23 cellular contexts compared by ENCODE assay signal in the genomic region with DNA sequence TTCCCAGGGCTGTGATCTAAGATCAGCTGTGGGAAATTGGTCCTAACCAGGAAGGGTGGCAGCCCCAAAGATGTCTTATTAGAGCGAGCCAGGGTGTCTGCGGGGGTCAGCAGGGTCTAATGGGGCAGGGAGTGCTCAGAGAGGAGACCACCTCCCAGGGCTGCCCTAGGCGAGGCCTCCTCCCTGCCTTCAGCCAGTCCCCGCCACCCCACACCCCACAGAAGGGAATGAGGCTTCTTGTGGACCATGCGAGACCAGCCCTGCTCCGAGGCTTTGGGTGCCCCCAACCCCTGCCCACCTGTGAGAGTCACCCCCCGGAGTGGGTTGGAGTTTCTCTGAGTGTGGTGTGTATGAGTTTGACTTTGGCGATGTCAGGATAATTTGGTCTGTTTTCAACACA. TPM values are rescaled to one million over a fixed set of nuclear protein-coding genes. Genes with fewer than 3 reads are reported as not detected.
DNase-seq lines count a peak whose midpoint lies in the region; ATAC-seq and TF ChIP-seq lines count a peak whose summit lies in the region.
"Had no signal": no experiment of that assay in that cellular context is flagged by ENCODE, and none has a peak within 500 bp of the region (broad histone marks: within the 10 kb centered on the region; RNA-seq: fewer than 3 reads in every experiment).

No MANE protein-coding gene starts in this region.

- H3K27ac Mint-ChIP-seq in natural killer cell: no peak overlapping the region
- H3K27ac Mint-ChIP-seq: activated CD8-positive, alpha-beta T cell treated with anti-CD3 and anti-CD28 coated beads, Interleukin-2, amount 10 ng/mL, durations not matched to agents 7 days and 5 days; effector memory CD8-positive, alpha-beta T cell had no signal

- no peaks in the 10 kb centered on the region for H3K27me3 Mint-ChIP-seq in natural killer cell (ENCODE audit: low read depth in 2 of 2)
- H3K27me3 Mint-ChIP-seq: activated naive CD8-positive, alpha-beta T cell; effector memory CD8-positive, alpha-beta T cell had no signal

- H3K9me3 Mint-ChIP-seq in natural killer cell: no peaks in the 10 kb centered on the region
- H3K9me3 Mint-ChIP-seq: effector memory CD8-positive, alpha-beta T cell; WTC11 had no signal

- H3K9me3 ChIP-seq in heart left ventricle: no peaks in the 10 kb centered on the region
- no peaks in the 10 kb centered on the region for H3K9me3 ChIP-seq in heart right ventricle
- no peaks in the 10 kb centered on the region for H3K9me3 ChIP-seq in sigmoid colon
- H3K9me3 ChIP-seq: A549 had no signal

- TF ChIP-seq CTCF in heart left ventricle (IDR thresholded peaks at IDR 0.05): no peak
- no peak for TF ChIP-seq CTCF in heart right ventricle (IDR thresholded peaks at IDR 0.05)
- no peak for TF ChIP-seq CTCF in sigmoid colon (IDR thresholded peaks at IDR 0.05)
- no peak for TF ChIP-seq CTCF in natural killer cell (IDR thresholded peaks at IDR 0.05)

- no peak for TF ChIP-seq POLR2A in heart left ventricle (IDR thresholded peaks at IDR 0.05)
- no peak for TF ChIP-seq POLR2A in sigmoid colon (IDR thresholded peaks at IDR 0.05)

- H3K27ac ChIP-seq in heart left ventricle: peak overlapping the region in 7 of 12 donors; percentile 11 to 72 (median 52)
- H3K27ac ChIP-seq in heart right ventricle: peak overlapping the region in 8 of 10 donors; percentile 8 to 74 (median 57)
- H3K27ac ChIP-seq in sigmoid colon: peak overlapping the region; percentile 61 to 85 (median 79)
- H3K27ac ChIP-seq: cardiac muscle cell had no signal

- H3K27me3 ChIP-seq in heart left ventricle: no peaks in the 10 kb centered on the region
- no peaks in the 10 kb centered on the region for H3K27me3 ChIP-seq in heart right ventricle
- H3K27me3 ChIP-seq in sigmoid colon: no peaks in the 10 kb centered on the region
- H3K27me3 ChIP-seq: cardiac muscle cell had no signal

- ATAC-seq in heart left ventricle: no peak
- peak in 1 of 8 donors; percentile 20 for ATAC-seq in heart right ventricle
- no peak for ATAC-seq in natural killer cell
- ATAC-seq in GM18867 (IDR thresholded peaks at IDR 0.05; ENCODE audit: unreplicated experiment): no peak
- ATAC-seq: A549; activated CD8-positive, alpha-beta T cell treated with anti-CD3 and anti-CD28 coated beads, Interleukin-2, amount 10 ng/mL, durations not matched to agents 7 days and 5 days; effector memory CD8-positive, alpha-beta T cell; WTC11 had no signal

- H3K36me3 ChIP-seq in heart left ventricle (no peaks in the 10 kb centered on the region), heart right ventricle (peaks cover 0 to 8% (median 0%) of the 10 kb centered on the region in 9 donors), sigmoid colon (peaks cover 0 to 7% (median 0%) of the 10 kb centered on the region in 4 donors)
- H3K36me3 ChIP-seq: cardiac muscle cell had no signal

- no peak overlapping the region for H3K4me3 Mint-ChIP-seq in natural killer cell
- H3K4me3 Mint-ChIP-seq: activated CD8-positive, alpha-beta T cell treated with anti-CD3 and anti-CD28 coated beads, Interleukin-2, amount 10 ng/mL, durations not matched to agents 7 days and 5 days; activated naive CD8-positive, alpha-beta T cell; effector memory CD8-positive, alpha-beta T cell; WTC11 had no signal

- peaks cover 0 to 53% (median 29%) of the 10 kb centered on the region in 12 donors for H3K4me1 ChIP-seq in heart left ventricle
- H3K4me1 ChIP-seq in heart right ventricle: peaks cover 3 to 51% (median 37%) of the 10 kb centered on the region in 9 donors
- H3K4me1 ChIP-seq in sigmoid colon: peaks cover 0 to 22% (median 19%) of the 10 kb centered on the region in 4 donors

- WGBS in heart left ventricle, 4 donors: 92 to 98% (median 94%) methylated on average over 6 to 8 of the region's 8 CpGs
- 91 to 94% methylated on average over 8 of the region's 8 CpGs for WGBS in heart right ventricle, 2 donors
- 93 to 97% methylated on average over 8 of the region's 8 CpGs for WGBS in sigmoid colon, 2 donors

- peaks cover 9 to 17% of the 10 kb centered on the region in 2 donors for H3K4me1 Mint-ChIP-seq in natural killer cell

- no peak overlapping the region for H3K4me3 ChIP-seq in heart left ventricle
- H3K4me3 ChIP-seq in heart right ventricle: no peak overlapping the region
- no peak overlapping the region for H3K4me3 ChIP-seq in sigmoid colon
- H3K4me3 ChIP-seq: A549, cardiac muscle cell, skin epidermis had no signal

- no peak for TF ChIP-seq EP300 in sigmoid colon (IDR thresholded peaks at IDR 0.05)

- H3K36me3 Mint-ChIP-seq in natural killer cell: no peaks in the 10 kb centered on the region

- no peak for DNase-seq in heart left ventricle
- DNase-seq in cardiac septum (ENCODE audit: low spot score): no peak
- no peak for DNase-seq in heart right ventricle
- no peak for DNase-seq in sigmoid colon
- no peak for DNase-seq in activated CD4-positive, alpha-beta T cell treated with anti-CD3 and anti-CD28 coated beads, Interleukin-2, amount 50 U/mL, for 1 hour
- no peak for DNase-seq in NCI-H524 treated with DMSO at 0.1 percent for 48 hours (lab: John Stamatoyannopoulos, UW)
- DNase-seq in natural killer cell: no peak
- DNase-seq: activated CD8-positive, alpha-beta T cell treated with anti-CD3 and anti-CD28 coated beads, Interleukin-2, amount 10 ng/mL, durations not matched to agents 7 days and 5 days; activated T-cell treated with anti-CD3 and anti-CD28 coated beads, Interleukin-2, amount 50 U/mL, for 48 hours; effector memory CD8-positive, alpha-beta T cell; KG1; left colon; NCI-H1048; NCI-H2081 treated with DMSO at 0.1 percent for 48 hours; NCI-H510A; stimulated activated CD4-positive, alpha-beta T cell treated with anti-CD3 and anti-CD28 coated beads, Interleukin-4, amount 100 ng/mL, for 4 hours; T-helper 2 cell had no signal

- intact Hi-C loops in heart left ventricle (cut with DNase I) (no loop called here), cardiac septum (cut with DNase I) (no loop called here), heart right ventricle (cut with DNase I) (no loop called here), sigmoid colon (cut with DNase I) (loop anchor here (5.0 kb wide), 1 partner anchor 37 kb away; the partner anchor contains the start of gene SYNJ2), natural killer cell (cut with micrococcal nuclease) (no loop called here)

RNA-seq across cellular contexts. Expression of gene SYNJ2, which starts 37.8 kb away (rescaled TPM):
- 10 to 100 TPM in 8 of 9 donors, 1 to 10 TPM in 1; 7.5 to 27.0 (median 18.2) TPM for total RNA-seq in heart left ventricle
- 10 to 100 TPM; 15.0 to 25.8 TPM for polyA plus RNA-seq in heart left ventricle
- 24.0 TPM for total RNA-seq in cardiac septum
- total RNA-seq in heart right ventricle: 10 to 100 TPM; 14.0 to 27.8 (median 19.6) TPM
- 10 to 100 TPM; 14.5 to 17.6 TPM for polyA plus RNA-seq in heart right ventricle
- 10 to 100 TPM in 3 of 4 donors, 1 to 10 TPM in 1; 8.7 to 22.9 (median 12.3) TPM for total RNA-seq in sigmoid colon
- polyA plus RNA-seq in sigmoid colon: 10 to 100 TPM in 2 of 3 donors, 1 to 10 TPM in 1; 9.6 to 13.4 (median 12.9) TPM
- 10 to 100 TPM; 24.4 to 47.0 (median 28.0) TPM for total RNA-seq in natural killer cell
